Comparison of ENCODE assay signal across 1 cellular context in the genomic region with DNA sequence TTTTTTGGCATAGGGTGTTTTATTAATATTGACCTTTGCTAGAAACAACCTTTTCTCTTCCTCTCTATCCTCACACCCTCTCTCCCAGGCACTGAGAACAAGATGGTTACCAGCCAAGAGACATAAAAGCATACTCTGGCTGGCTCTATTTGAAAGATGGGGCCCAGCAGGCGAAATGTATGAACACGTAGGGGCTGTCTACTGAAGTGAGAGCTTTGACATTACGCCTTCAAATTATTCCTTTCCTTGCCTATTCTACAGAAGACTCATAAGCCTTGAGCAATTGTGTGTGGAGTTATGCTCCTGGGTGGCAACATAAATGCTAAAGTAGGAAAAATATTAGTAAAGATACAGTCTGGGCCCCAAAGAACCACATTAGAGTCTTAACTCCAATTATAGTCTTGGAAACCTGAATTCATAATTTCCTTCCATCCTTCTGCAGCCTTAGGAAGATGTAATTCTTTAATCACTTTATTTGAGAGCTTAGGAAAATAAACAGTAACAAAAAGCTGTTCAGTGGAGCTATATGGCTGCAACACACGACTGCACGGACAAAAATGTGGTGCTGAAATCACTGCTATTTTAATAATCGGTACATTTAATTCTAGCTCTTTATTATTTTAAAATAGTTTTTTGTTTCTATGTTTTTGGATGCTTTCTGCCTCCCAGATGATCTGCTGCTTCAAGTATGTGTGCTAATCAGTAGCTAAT.
TF ChIP-seq lines count a peak whose summit lies in the region.

No MANE protein-coding gene starts in this region.

TF ChIP-seq in IMR-90, 13 proteins besides CTCF, POLR2A, EP300 and RAD21:
- TF ChIP-seq, protein P1, sequence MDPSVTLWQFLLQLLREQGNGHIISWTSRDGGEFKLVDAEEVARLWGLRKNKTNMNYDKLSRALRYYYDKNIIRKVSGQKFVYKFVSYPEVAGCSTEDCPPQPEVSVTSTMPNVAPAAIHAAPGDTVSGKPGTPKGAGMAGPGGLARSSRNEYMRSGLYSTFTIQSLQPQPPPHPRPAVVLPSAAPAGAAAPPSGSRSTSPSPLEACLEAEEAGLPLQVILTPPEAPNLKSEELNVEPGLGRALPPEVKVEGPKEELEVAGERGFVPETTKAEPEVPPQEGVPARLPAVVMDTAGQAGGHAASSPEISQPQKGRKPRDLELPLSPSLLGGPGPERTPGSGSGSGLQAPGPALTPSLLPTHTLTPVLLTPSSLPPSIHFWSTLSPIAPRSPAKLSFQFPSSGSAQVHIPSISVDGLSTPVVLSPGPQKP (IDR thresholded peaks at IDR 0.05; ENCODE audit: borderline replicate concordance, low read depth, low read length): no peak
- TF ChIP-seq MAFK (IDR thresholded peaks at IDR 0.05; ENCODE audit: low read depth, low read length) (no peak), MAZ (IDR thresholded peaks at IDR 0.05; ENCODE audit: borderline replicate concordance, low read depth, low read length) (no peak), CHD1 (IDR thresholded peaks at IDR 0.05; ENCODE audit: low read depth, low read length) (no peak), RFX5 (IDR thresholded peaks at IDR 0.05; ENCODE audit: low read depth, low read length) (no peak), SMC3 (IDR thresholded peaks at IDR 0.05; ENCODE audit: low read depth, low read length) (no peak), MXI1 (IDR thresholded peaks at IDR 0.05; ENCODE audit: borderline replicate concordance, low read depth, low read length) (no peak), CEBPB (IDR thresholded peaks at IDR 0.05; ENCODE audit: low read depth, low read length) (no peak), RCOR1 (IDR thresholded peaks at IDR 0.05; ENCODE audit: insufficient replicate concordance, low read length) (no peak), BHLHE40 (IDR thresholded peaks at IDR 0.05; ENCODE audit: low read depth, low read length) (no peak)
